15 cellular contexts compared by ENCODE assay signal in genomic region chr3:156781310-156782230, GRCh38. TPM values are rescaled to one million over a fixed set of nuclear protein-coding genes. Genes with fewer than 3 reads are reported as not detected.
DNase-seq lines count a peak whose midpoint lies in the region; ATAC-seq and TF ChIP-seq lines count a peak whose summit lies in the region.
"Had no signal": no experiment of that assay in that cellular context is flagged by ENCODE, and none has a peak within 500 bp of the region (broad histone marks: within the 10 kb centered on the region; RNA-seq: fewer than 3 reads in every experiment).

No MANE protein-coding gene starts in this region.

- H3K79me2 ChIP-seq in mammary epithelial cell (ENCODE audit: insufficient read depth, low read length) = peaks cover 4% of the 10 kb centered on the region

- peaks cover 46% of the 10 kb centered on the region for H3K4me1 ChIP-seq in mammary epithelial cell (ENCODE audit: insufficient read depth, low read length)
- H3K4me1 ChIP-seq: psoas muscle had no signal

- H3K27me3 ChIP-seq in mammary epithelial cell (ENCODE audit: insufficient read depth, low read length) = no peaks in the 10 kb centered on the region

- no peaks in the 10 kb centered on the region for H4K20me1 ChIP-seq in mammary epithelial cell (ENCODE audit: insufficient read depth, low read length)

- WGBS in mammary epithelial cell (ENCODE audit: low coverage, missing lambda C conversion rate) = 81% methylated on average over 4 of the region's 4 CpGs

- TF ChIP-seq CTCF in mammary epithelial cell (conservative IDR thresholded peaks at IDR 0.05 in 1 of 2, IDR thresholded peaks at IDR 0.05 in 1 of 2; ENCODE audit: extremely low read depth in 1 of 2, insufficient read depth in 1 of 2, low read depth in 1 of 2, low read length in 2 of 2) = no peak

- peak overlapping the region; percentile 7 for H3K9ac ChIP-seq in mammary epithelial cell (ENCODE audit: insufficient read depth, low read length)

- dilution Hi-C loops in mammary epithelial cell (cut with HindIII; ENCODE audit: low sequenced_read_pairs) = loop anchor here (5.0 to 10.0 kb wide), 2 partner anchors 36 to 343 kb away; no protein-coding TSS in a partner anchor

- intact Hi-C loops in mammary epithelial cell (cut with micrococcal nuclease) = no loop called here

- no peak overlapping the region for H3K4me2 ChIP-seq in mammary epithelial cell (ENCODE audit: insufficient read depth, low read depth, low read length)
- H3K4me2 ChIP-seq: GM23338 had no signal

- in situ Hi-C loops in mammary epithelial cell (cut with MboI; ENCODE audit: low sequenced_read_pairs in 2 of 2) = no loop called here

- BruUV-seq in mammary epithelial cell (replicated peaks; lab: Mats Ljungman, UMichigan) = TSS peak; percentile 2

- peak; percentile 32 for DNase-seq in AG20443 (ENCODE audit: low spot score)
- peak; percentile 75 for DNase-seq in LoVo (ENCODE audit: low spot score)
- DNase-seq in mammary epithelial cell = peak; percentile 71
- DNase-seq in kidney glomerular epithelial cell (lab: John Stamatoyannopoulos, UW) = peak; percentile 20
- DNase-seq in NCI-H446 (lab: John Stamatoyannopoulos, UW) = no peak
- no peak for DNase-seq in pons (ENCODE audit: low spot score)
- no peak for DNase-seq in NCI-H2227 (lab: John Stamatoyannopoulos, UW; ENCODE audit: unreplicated experiment)
- DNase-seq: activated CD4-positive, alpha-beta T cell treated with anti-CD3 and anti-CD28 coated beads, Interleukin-2, amount 50 U/mL, for 1 hour; aorta; effector memory CD4-positive, alpha-beta T cell; NCI-H187 treated with DMSO at 0.1 percent for 48 hours; psoas muscle; stimulated activated naive B cell treated with anti-CD40 and anti-IgM and Interleukin-4, amounts not matched to agents 10 μg/mL and 1 μg/mL and 100 μg/mL, for 72 hours had no signal

- H3K27ac ChIP-seq in mammary epithelial cell (ENCODE audit: insufficient read depth, low read depth, low read length) = peak overlapping the region; percentile 93
- H3K27ac ChIP-seq: psoas muscle had no signal

- peak overlapping the region; percentile 60 for H2AFZ ChIP-seq in mammary epithelial cell (ENCODE audit: low read depth, low read length)
- H2AFZ ChIP-seq: GM23338 had no signal

- ATAC-seq in HG03025 (IDR thresholded peaks at IDR 0.05; ENCODE audit: low FRiP score, unreplicated experiment) = no peak
- ATAC-seq: GM23338; psoas muscle; stimulated activated naive B cell treated with anti-CD40 and anti-IgM and Interleukin-4, amounts not matched to agents 10 μg/mL and 1 μg/mL and 100 μg/mL, for 72 hours had no signal

- H3K4me3 ChIP-seq in mammary epithelial cell (replicated peaks in 1 of 3; ENCODE audit: insufficient read depth in 1 of 3, low read depth in 2 of 3, low read length in 3 of 3) = no peak overlapping the region
- H3K4me3 ChIP-seq: GM23338, psoas muscle had no signal

- H3K9me3 ChIP-seq in mammary epithelial cell (replicated peaks; ENCODE audit: insufficient read depth, low read length) = no peaks in the 10 kb centered on the region
- H3K9me3 ChIP-seq: psoas muscle had no signal

- no peaks in the 10 kb centered on the region for H3K36me3 ChIP-seq in mammary epithelial cell (ENCODE audit: insufficient read depth, low read length)

- CTCF ChIA-PET in mammary epithelial cell (lab: Charles Lee; ENCODE audit: low non-redundant PET) = no interaction called here

RNA-seq across cellular contexts. Expression of gene LEKR1, which starts 44.6 kb away (rescaled TPM):
- total RNA-seq in mammary epithelial cell = under 1 TPM; 0.83 to 0.87 TPM
- polyA plus RNA-seq in mammary epithelial cell = 0.03 TPM
- polyA minus RNA-seq in mammary epithelial cell = not detected
- total RNA-seq: GM23338 had no signal
- polyA plus RNA-seq: aorta, GM23338 had no signal

Comparison
In these comparisons a context has a peak if more than half of its experiments do, and no peak if none do; other contexts are left out.
1. DNase-seq: peak in AG20443 (single experiment), LoVo (single experiment), mammary epithelial cell (single experiment) and kidney glomerular epithelial cell (single experiment); none in NCI-H446 (0 of 2), pons (single experiment) and NCI-H2227 (single experiment).